In genomic region chr1:170691258-170691657, GRCh38 we compare ENCODE assay signal across 3 cellular contexts.
TF ChIP-seq lines count a peak whose summit lies in the region.

No MANE protein-coding gene starts in this region.

TF ChIP-seq in SK-N-SH, 30 proteins besides CTCF, POLR2A, EP300 and RAD21 (continued from another document):
- no peak for TF ChIP-seq IRF3 (IDR thresholded peaks at IDR 0.05; ENCODE audit: low read depth, low read length)
- TF ChIP-seq USF2 (IDR thresholded peaks at IDR 0.05; ENCODE audit: borderline replicate concordance, low read depth, low read length): no peak
- TF ChIP-seq TAF1 (IDR thresholded peaks at IDR 0.05; ENCODE audit: borderline replicate concordance, low read depth, low read length): no peak
- TF ChIP-seq FOXM1 (IDR thresholded peaks at IDR 0.05; ENCODE audit: low read depth): no peak
- TF ChIP-seq ELF1 (IDR thresholded peaks at IDR 0.05): no peak
- no peak for TF ChIP-seq USF1 (IDR thresholded peaks at IDR 0.05; ENCODE audit: borderline replicate concordance, low read depth)

TF ChIP-seq in SK-N-SH treated with all-trans-retinoic acid at 6 μM for 48 hours, 23 proteins besides CTCF, POLR2A, EP300 and RAD21 (continued from another document):
- TF ChIP-seq POU6F1 (CRISPR knock-in tag; IDR thresholded peaks at IDR 0.05; ENCODE audit: borderline replicate concordance, low read depth) (no peak), OSR1 (CRISPR knock-in tag; IDR thresholded peaks at IDR 0.05) (no peak), ISL1 (CRISPR knock-in tag; IDR thresholded peaks at IDR 0.05) (no peak), ZNF565 (CRISPR knock-in tag; conservative IDR thresholded peaks at IDR 0.05; ENCODE audit: low read depth) (no peak), TSHZ2 (CRISPR knock-in tag; IDR thresholded peaks at IDR 0.05) (no peak), ZNF70 (CRISPR knock-in tag; IDR thresholded peaks at IDR 0.05) (no peak), ZNF8 (CRISPR knock-in tag; IDR thresholded peaks at IDR 0.05) (no peak), CSDC2 (CRISPR knock-in tag; IDR thresholded peaks at IDR 0.05) (no peak), GLIS3 (CRISPR knock-in tag; IDR thresholded peaks at IDR 0.05) (no peak), BACH2 (CRISPR knock-in tag; IDR thresholded peaks at IDR 0.05; ENCODE audit: borderline replicate concordance) (no peak), TCF4 (CRISPR knock-in tag; IDR thresholded peaks at IDR 0.05; ENCODE audit: borderline replicate concordance) (no peak), ESRRG (CRISPR knock-in tag; IDR thresholded peaks at IDR 0.05) (no peak), SNAI2 (CRISPR knock-in tag; IDR thresholded peaks at IDR 0.05) (no peak)

TF ChIP-seq in GM12878, 131 proteins besides CTCF, POLR2A, EP300 and RAD21 (continued from another document):
- TF ChIP-seq ELK1 (IDR thresholded peaks at IDR 0.05; ENCODE audit: low read depth, low read length) (no peak), ATF2 (IDR thresholded peaks at IDR 0.05; ENCODE audit: low read length) (no peak), HDGF (IDR thresholded peaks at IDR 0.05) (0 out of 2 replicates have a peak, but pooled peaks have one; percentile 55), YBX1 (IDR thresholded peaks at IDR 0.05) (peak; percentile 17; the same call in 1 of the 2 replicates), DPF2 (IDR thresholded peaks at IDR 0.05) (no peak), IRF3 (IDR thresholded peaks at IDR 0.05) (no peak)
